ENCODE assay signal across 2 cellular contexts in genomic region chr2:42910657-42911405, GRCh38.
TF ChIP-seq lines count a peak whose summit lies in the region.

No MANE protein-coding gene starts in this region.

TF ChIP-seq in HepG2, 621 proteins besides CTCF, POLR2A, EP300 and RAD21:
- TF ChIP-seq ZNF746 (CRISPR knock-in tag; IDR thresholded peaks at IDR 0.05) (no peak), ZNF333 (CRISPR knock-in tag; IDR thresholded peaks at IDR 0.05; ENCODE audit: borderline replicate concordance) (no peak), TBX3 (IDR thresholded peaks at IDR 0.05; ENCODE audit: borderline replicate concordance) (no peak), DNMT3B (CRISPR knock-in tag; conservative IDR thresholded peaks at IDR 0.05) (no peak), E2F2 (CRISPR knock-in tag; IDR thresholded peaks at IDR 0.05; ENCODE audit: borderline replicate concordance) (no peak), ZBTB42 (CRISPR knock-in tag; IDR thresholded peaks at IDR 0.05) (no peak), ZNF260 (CRISPR knock-in tag; IDR thresholded peaks at IDR 0.05; ENCODE audit: borderline replicate concordance, low read depth) (no peak), DRAP1 (CRISPR knock-in tag; IDR thresholded peaks at IDR 0.05) (no peak), POLR2G (IDR thresholded peaks at IDR 0.05; ENCODE audit: low read depth, low read length) (no peak), SYNCRIP (IDR thresholded peaks at IDR 0.05; ENCODE audit: insufficient read depth, low read depth, low read length) (no peak), GFI1 (CRISPR knock-in tag; IDR thresholded peaks at IDR 0.05; ENCODE audit: borderline replicate concordance) (no peak), ZNF547 (CRISPR knock-in tag; IDR thresholded peaks at IDR 0.05) (no peak), EZH2 (conservative IDR thresholded peaks at IDR 0.05; ENCODE audit: low read depth, low read length) (no peak), ARHGAP35 (CRISPR knock-in tag; IDR thresholded peaks at IDR 0.05; ENCODE audit: borderline replicate concordance) (no peak), ZNF878 (CRISPR knock-in tag; IDR thresholded peaks at IDR 0.05) (no peak), ZNF567 (CRISPR knock-in tag; IDR thresholded peaks at IDR 0.05; ENCODE audit: borderline replicate concordance) (no peak), AKNA (CRISPR knock-in tag; IDR thresholded peaks at IDR 0.05; ENCODE audit: borderline replicate concordance) (no peak), ZNF460 (CRISPR knock-in tag; IDR thresholded peaks at IDR 0.05; ENCODE audit: borderline replicate concordance) (no peak)
TF ChIP-seq in HepG2: peak in this region for 0.

TF ChIP-seq in H1, 55 proteins besides CTCF, POLR2A, EP300 and RAD21:
- no peak for TF ChIP-seq TAF7 (optimal IDR thresholded peaks at IDR 0.05; ENCODE audit: borderline replicate concordance, low read depth, low read length)
